In genomic region chr4:40828661-40829060, GRCh38 we compare ENCODE assay signal across 29 cellular contexts.
"Had no signal": no experiment of that assay in that cellular context is flagged by ENCODE, and none has a peak within 500 bp of the region (broad histone marks: within the 10 kb centered on the region; RNA-seq: fewer than 3 reads in every experiment).

No MANE protein-coding gene starts in this region.

- H3K4me3 Mint-ChIP-seq: naive thymus-derived CD8-positive, alpha-beta T cell; nephron; neural progenitor cell; stimulated activated memory B cell treated with anti-CD40 and anti-IgM and Interleukin-4, amounts not matched to agents 10 μg/mL and 1 μg/mL and 100 μg/mL, for 72 hours; stimulated activated naive CD8-positive, alpha-beta T cell treated with anti-CD3 and anti-CD28 coated beads, Interleukin-15, amount 100 ng/mL, for 72 hours had no signal

- H3K27ac Mint-ChIP-seq: naive thymus-derived CD8-positive, alpha-beta T cell; nephron; neural progenitor cell; progenitor cell of endocrine pancreas; stimulated activated memory B cell treated with anti-CD40 and anti-IgM and Interleukin-4, amounts not matched to agents 10 μg/mL and 1 μg/mL and 100 μg/mL, for 72 hours; stimulated activated naive CD8-positive, alpha-beta T cell treated with anti-CD3 and anti-CD28 coated beads, Interleukin-15, amount 100 ng/mL, for 72 hours had no signal

- DNase-seq: naive thymus-derived CD8-positive, alpha-beta T cell; occipital lobe; ovary; posterior cingulate gyrus; psoas muscle; right cardiac atrium; right lobe of liver; sigmoid colon; small intestine; stimulated activated CD4-positive, alpha-beta T cell treated with anti-CD3 and anti-CD28 coated beads, Interleukin-15, amount 100 ng/mL, for 24 hours; stimulated activated CD4-positive, alpha-beta T cell treated with anti-CD3 and anti-CD28 coated beads, Interleukin-4, amount 100 ng/mL, for 1 hour; stimulated activated CD4-positive, alpha-beta T cell treated with anti-CD3 and anti-CD28 coated beads, Interleukin-4, amount 100 ng/mL, for 4 hours; stimulated activated CD8-positive, alpha-beta memory T cell treated with anti-CD3 and anti-CD28 coated beads, Interleukin-4, amount 100 ng/mL, for 48 hours; stimulated activated naive CD4-positive, alpha-beta T cell; stimulated activated naive CD8-positive, alpha-beta T cell treated with anti-CD3 and anti-CD28 coated beads, Interleukin-15, amount 100 ng/mL, for 72 hours; stimulated activated naive CD8-positive, alpha-beta T cell treated with anti-CD3 and anti-CD28 coated beads, Interleukin-15, Interleukin-2, amounts not matched to agents 100 U/mL and 50 U/mL, for 24 hours; substantia nigra; thyroid gland; trophoblast cell; upper lobe of left lung had no signal

- H3K36me3 ChIP-seq: neural progenitor cell, ovary had no signal

- H3K4me1 ChIP-seq: neural progenitor cell, parathyroid adenoma, psoas muscle, right lobe of liver, sigmoid colon, suprapubic skin, tibial nerve, upper lobe of left lung, vagina had no signal

- H3K9me3 ChIP-seq: ovary, psoas muscle, right lobe of liver, sigmoid colon, suprapubic skin, thoracic aorta, thyroid gland, tibial nerve, upper lobe of left lung, vagina had no signal

- H3K4me1 Mint-ChIP-seq: nephron had no signal

- H3K27me3 Mint-ChIP-seq: progenitor cell of endocrine pancreas; stimulated activated memory B cell treated with anti-CD40 and anti-IgM and Interleukin-4, amounts not matched to agents 10 μg/mL and 1 μg/mL and 100 μg/mL, for 72 hours had no signal

- H3K36me3 Mint-ChIP-seq: naive thymus-derived CD8-positive, alpha-beta T cell had no signal

- H3K4me3 ChIP-seq: neural progenitor cell, ovary, psoas muscle, right lobe of liver, sigmoid colon, suprapubic skin, thoracic aorta, thyroid gland, tibial nerve, upper lobe of left lung, vagina had no signal

- H3K27ac ChIP-seq: neural progenitor cell, ovary, parathyroid adenoma, psoas muscle, right lobe of liver, sigmoid colon, suprapubic skin, thoracic aorta, thyroid gland, tibial nerve, upper lobe of left lung, vagina had no signal

- H3K9me3 Mint-ChIP-seq: naive thymus-derived CD8-positive, alpha-beta T cell; nephron; neural progenitor cell had no signal

- ATAC-seq: naive thymus-derived CD8-positive, alpha-beta T cell; psoas muscle; right cardiac atrium; right lobe of liver; stimulated activated memory B cell treated with anti-CD40 and anti-IgM and Interleukin-4, amounts not matched to agents 10 μg/mL and 1 μg/mL and 100 μg/mL, for 72 hours; stimulated activated naive CD8-positive, alpha-beta T cell treated with anti-CD3 and anti-CD28 coated beads, Interleukin-15, amount 100 ng/mL, for 72 hours; stimulated activated naive CD8-positive, alpha-beta T cell treated with anti-CD3 and anti-CD28 coated beads, Interleukin-15, Interleukin-2, amounts not matched to agents 100 U/mL and 50 U/mL, for 24 hours had no signal

- H3K27me3 ChIP-seq: neural progenitor cell, ovary, right lobe of liver, sigmoid colon, suprapubic skin, thyroid gland, tibial nerve, upper lobe of left lung, vagina had no signal
